ENCODE assay signal across 8 cellular contexts in genomic region chr6:33390767-33391277, GRCh38. TPM values are rescaled to one million over a fixed set of nuclear protein-coding genes. Genes with fewer than 3 reads are reported as not detected.
DNase-seq lines count a peak whose midpoint lies in the region; ATAC-seq, FAIRE-seq and TF ChIP-seq lines count a peak whose summit lies in the region.

No MANE protein-coding gene starts in this region.

- no peak for DNase-seq in GM12892 (ENCODE audit: insufficient read length)
- DNase-seq in Panc1 (ENCODE audit: low read depth, low spot score), result no peak
- DNase-seq in epithelial cell of prostate (ENCODE audit: low read depth, low spot score), result no peak
- DNase-seq in prostate gland (ENCODE audit: low spot score), result no peak
- DNase-seq in iPS-NIHi11 (ENCODE audit: low spot score), result no peak
- no peak for DNase-seq in UCSD-AML1 (lab: John Stamatoyannopoulos, UW; ENCODE audit: unreplicated experiment)
- DNase-seq in D341Med (ENCODE audit: low spot score), result no peak
- no peak for DNase-seq in activated CD4-positive, alpha-beta T cell treated with anti-CD3 and anti-CD28 coated beads, Interleukin-2, amount 50 U/mL, for 4 hours

- H3K27me3 ChIP-seq in Panc1 (ENCODE audit: control insufficient read depth, insufficient read depth, low read length) (no peaks in the 10 kb centered on the region), prostate gland (replicated peaks; ENCODE audit: insufficient read depth) (no peaks in the 10 kb centered on the region)

- TF ChIP-seq POLR2A in GM12892 (IDR thresholded peaks at IDR 0.05; ENCODE audit: low read depth, low read length) (no peak), prostate gland (IDR thresholded peaks at IDR 0.05) (no peak)

- H3K9me3 ChIP-seq in Panc1 (ENCODE audit: control insufficient read depth, insufficient read depth, low read depth, low read length) (no peaks in the 10 kb centered on the region), prostate gland (no peaks in the 10 kb centered on the region)

- TSS peak; percentile 84 for BruUV-seq in Panc1 (replicated peaks; lab: Mats Ljungman, UMichigan)

- H3K36me3 ChIP-seq in Panc1 (ENCODE audit: control insufficient read depth, insufficient read depth, low read length) (no peaks in the 10 kb centered on the region), prostate gland (no peaks in the 10 kb centered on the region)

- H3K4me3 ChIP-seq in Panc1 (ENCODE audit: low read depth in 2 of 2, low read length in 2 of 2) (peak overlapping the region in 1 of 2 experiments; percentile 31; a peak in 3 of 4 replicates), prostate gland (peak overlapping the region in 1 of 2 donors; percentile 41)

- peaks cover 24% of the 10 kb centered on the region for H3K4me1 ChIP-seq in Panc1 (ENCODE audit: control insufficient read depth, insufficient read depth, low read length)
- H3K4me1 ChIP-seq in prostate gland (replicated peaks), result no peaks in the 10 kb centered on the region

- WGBS in prostate gland, result 62% methylated on average over 9 of the region's 9 CpGs

- CTCF ChIA-PET in Panc1 (lab: Charles Lee), result interaction anchor here (0.8 kb wide), 1 partner anchor 79 kb away, joined by 3 read pairs; no protein-coding TSS in a partner anchor

- in situ Hi-C loops in Panc1 (cut with HindIII; ENCODE audit: low pct_unique_long_range_greater_than_20kb, low sequenced_read_pairs), result no loop called here

- ATAC-seq in Panc1, result no peak

- peak; percentile 27 for FAIRE-seq in GM12892 (lab: Jason Lieb, UNC)

- H3K27ac ChIP-seq in Panc1 (ENCODE audit: low read length) (peak overlapping the region; percentile 98), epithelial cell of prostate (peak overlapping the region; percentile 94), prostate gland (peak overlapping the region; percentile 92)

- TF ChIP-seq CTCF in Panc1 (IDR thresholded peaks at IDR 0.05) (0 out of 2 replicates have a peak, but pooled peaks have one; percentile 59), prostate gland (IDR thresholded peaks at IDR 0.05) (no peak)

- intact Hi-C loops in Panc1 (cut with micrococcal nuclease; ENCODE audit: unreplicated experiment), result no loop called here
- intact Hi-C loops in prostate gland (cut with DNase I), result loop anchor here (1.0 to 5.0 kb wide), 3 partner anchors 19 to 64 kb away; partner anchors contain the start of gene ZBTB9

- POLR2A ChIA-PET in Panc1 (lab: Charles Lee), result interaction anchor here (0.5 kb wide), 1 partner anchor 89 kb away, joined by 9 read pairs; no protein-coding TSS in a partner anchor

RNA-seq across cellular contexts. Expression of gene KIFC1, which starts 0.8 kb away (rescaled TPM):
- 29.9 TPM for polyA plus RNA-seq in GM12892 (2012; ENCODE audit: missing spikeins)
- total RNA-seq in Panc1 (2021; ENCODE audit: unreplicated experiment) (81.8 TPM), prostate gland (1 to 10 TPM; 5.8 to 6.5 TPM)
- 42.1 TPM for polyA plus RNA-seq in Panc1 (2012; ENCODE audit: insufficient read length)

RNA-seq across cellular contexts. Expression of gene PHF1, which starts 20.0 kb away (rescaled TPM):
- 17.4 TPM for polyA plus RNA-seq in GM12892 (2012; ENCODE audit: missing spikeins)
- total RNA-seq in Panc1 (2021; ENCODE audit: unreplicated experiment), result 51.6 TPM
- polyA plus RNA-seq in Panc1 (2012; ENCODE audit: insufficient read length), result 50.3 TPM
- 100 to 1,000 TPM in 1 of 2 donors, 10 to 100 TPM in 1; 98.2 to 132 TPM for total RNA-seq in prostate gland

RNA-seq across cellular contexts. Expression of gene CUTA, which starts 27.1 kb away (rescaled TPM):
- 154 TPM for polyA plus RNA-seq in GM12892 (2012; ENCODE audit: missing spikeins)
- total RNA-seq in Panc1 (2021; ENCODE audit: unreplicated experiment), result 338 TPM
- 397 TPM for polyA plus RNA-seq in Panc1 (2012; ENCODE audit: insufficient read length)
- 100 to 1,000 TPM; 189 to 260 TPM for total RNA-seq in prostate gland

RNA-seq across cellular contexts. Expression of gene SYNGAP1, which starts 29.0 kb away (rescaled TPM):
- polyA plus RNA-seq in GM12892 (2012; ENCODE audit: missing spikeins), result 4.8 TPM
- 29.0 TPM for total RNA-seq in Panc1 (2021; ENCODE audit: unreplicated experiment)
- 34.5 TPM for polyA plus RNA-seq in Panc1 (2012; ENCODE audit: insufficient read length)
- total RNA-seq in prostate gland, result 10 to 100 TPM in 1 of 2 donors, 1 to 10 TPM in 1; 6.1 to 24.8 TPM

Comparison
In these comparisons a context has a peak if more than half of its experiments do, and no peak if none do; other contexts are left out.
1. RNA of gene KIFC1, which starts 0.8 kb away (total RNA-seq): 81.8 TPM in Panc1 (single experiment); 5.8 to 6.5 TPM in prostate gland; every median in the first group is over 10 times any median in the second.
2. Peak in every context shown above with its lines, with median percentiles within 50 percentile points of each other: H3K27ac ChIP-seq.